ENCODE assay signal across 9 cellular contexts in the genomic region with DNA sequence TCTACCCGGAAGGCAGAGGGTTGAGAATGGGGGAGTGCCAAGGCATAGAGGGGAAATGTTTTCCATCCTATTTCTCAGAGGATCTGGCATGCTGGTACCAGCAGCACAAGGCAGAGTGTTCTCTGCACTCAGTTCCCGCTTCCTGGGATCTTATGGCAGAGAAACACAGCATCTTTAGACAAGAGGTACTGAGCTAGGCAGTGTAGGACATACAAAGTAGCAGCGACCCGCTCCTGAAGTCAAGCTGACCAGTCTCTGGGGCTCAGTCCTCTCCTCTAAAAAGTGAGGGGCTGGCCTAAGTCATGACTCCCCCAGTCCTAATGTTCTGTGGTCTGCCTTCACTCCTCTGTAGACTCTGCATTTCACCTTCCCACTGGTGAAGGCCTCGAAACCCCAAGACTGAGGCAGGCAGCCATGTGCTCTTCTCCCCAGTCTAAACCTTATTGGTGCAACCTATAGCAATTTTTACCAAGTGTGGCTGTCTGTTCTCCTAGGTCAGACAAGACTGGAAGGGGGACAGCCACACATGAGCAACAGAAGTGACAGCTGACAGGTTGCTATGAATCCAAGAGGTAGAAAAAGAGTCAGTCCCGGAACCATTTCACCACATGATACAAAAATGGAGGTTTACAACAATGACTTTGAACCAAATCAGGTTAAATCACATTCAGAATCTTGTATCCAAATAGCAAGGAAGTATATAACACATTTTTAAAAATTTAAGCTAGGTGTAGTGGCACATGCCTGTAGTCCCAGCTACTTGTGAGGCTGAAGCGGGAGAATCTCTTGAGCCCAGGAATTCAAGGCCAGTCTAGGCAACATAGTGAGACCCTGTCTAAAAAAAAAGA. TPM values are rescaled to one million over a fixed set of nuclear protein-coding genes. Genes with fewer than 3 reads are reported as not detected.
DNase-seq lines count a peak whose midpoint lies in the region; ATAC-seq and TF ChIP-seq lines count a peak whose summit lies in the region.
"Had no signal": no experiment of that assay in that cellular context is flagged by ENCODE, and none has a peak within 500 bp of the region (broad histone marks: within the 10 kb centered on the region; RNA-seq: fewer than 3 reads in every experiment).

No MANE protein-coding gene starts in this region.

- no peak for TF ChIP-seq CTCF in heart right ventricle (IDR thresholded peaks at IDR 0.05)

- WGBS in heart right ventricle, 2 donors: 92 to 95% methylated on average over 7 of the region's 7 CpGs

- H3K27ac Mint-ChIP-seq in T-helper 1 cell treated with Interleukin-12 subunit alpha and Interleukin-12 subunit beta and Interleukin-4 antibody, amounts not matched to agents 30 μg/mL and 1 μg/mL, for 36 hours: peak overlapping the region; percentile 96

- no peaks in the 10 kb centered on the region for H3K9me3 Mint-ChIP-seq in T-helper 1 cell treated with Interleukin-12 subunit alpha and Interleukin-12 subunit beta and Interleukin-4 antibody, amounts not matched to agents 30 μg/mL and 1 μg/mL, for 36 hours

- H3K4me3 Mint-ChIP-seq in T-helper 1 cell treated with Interleukin-12 subunit alpha and Interleukin-12 subunit beta and Interleukin-4 antibody, amounts not matched to agents 30 μg/mL and 1 μg/mL, for 36 hours: peak overlapping the region; percentile 99

- H3K36me3 ChIP-seq in heart right ventricle: peaks cover 0 to 16% (median 6%) of the 10 kb centered on the region in 9 donors

- no peaks in the 10 kb centered on the region for H3K9me3 ChIP-seq in heart right ventricle
- H3K9me3 ChIP-seq: A549 had no signal

- peaks cover 58% of the 10 kb centered on the region for H3K4me1 Mint-ChIP-seq in T-helper 1 cell treated with Interleukin-12 subunit alpha and Interleukin-12 subunit beta and Interleukin-4 antibody, amounts not matched to agents 30 μg/mL and 1 μg/mL, for 36 hours (ENCODE audit: low read depth)

- intact Hi-C loops in heart right ventricle (cut with DNase I): no loop called here

- DNase-seq in activated CD4-positive, alpha-beta T cell treated with anti-CD3 and anti-CD28 coated beads for 48 hours: peak; percentile 45
- DNase-seq in activated CD4-positive, alpha-beta T cell treated with anti-CD3 and anti-CD28 coated beads, Interleukin-2, amount 50 U/mL, for 4 hours: no peak
- DNase-seq in heart right ventricle (no peak), nucleus accumbens (lab: John Stamatoyannopoulos, UW) (no peak), dedifferentiated amniotic fluid mesenchymal stem cell (ENCODE audit: extremely low spot score) (no peak)
- peak; percentile 43 for DNase-seq in stimulated activated naive CD8-positive, alpha-beta T cell treated with anti-CD3 and anti-CD28 coated beads, Interleukin-15, Interleukin-2, amounts not matched to agents 100 U/mL and 50 U/mL, for 24 hours

- peak overlapping the region in 6 of 10 donors; percentile 13 to 100 (median 68) for H3K27ac ChIP-seq in heart right ventricle

- H3K27me3 ChIP-seq in heart right ventricle: peaks cover 0 to 17% (median 0%) of the 10 kb centered on the region in 7 donors

- peaks cover 0 to 93% (median 20%) of the 10 kb centered on the region in 9 donors for H3K4me1 ChIP-seq in heart right ventricle

- H3K36me3 Mint-ChIP-seq in T-helper 1 cell treated with Interleukin-12 subunit alpha and Interleukin-12 subunit beta and Interleukin-4 antibody, amounts not matched to agents 30 μg/mL and 1 μg/mL, for 36 hours (ENCODE audit: low read depth): peaks cover 51% of the 10 kb centered on the region

- H3K4me3 ChIP-seq in heart right ventricle: peak overlapping the region in 3 of 10 donors; percentile 11 to 82 (median 28)
- H3K4me3 ChIP-seq: A549 had no signal

- ATAC-seq in heart right ventricle (no peak), HG03520 (IDR thresholded peaks at IDR 0.05; ENCODE audit: unreplicated experiment) (no peak)
- no peak for ATAC-seq in stimulated activated naive CD8-positive, alpha-beta T cell treated with anti-CD3 and anti-CD28 coated beads, Interleukin-15, Interleukin-2, amounts not matched to agents 100 U/mL and 50 U/mL, for 24 hours
- ATAC-seq: A549 had no signal

- H3K27me3 Mint-ChIP-seq in T-helper 1 cell treated with Interleukin-12 subunit alpha and Interleukin-12 subunit beta and Interleukin-4 antibody, amounts not matched to agents 30 μg/mL and 1 μg/mL, for 36 hours (ENCODE audit: low read depth): no peaks in the 10 kb centered on the region

RNA-seq across cellular contexts. Expression of a gene that starts 11.4 kb away (rescaled TPM):
- 10 to 100 TPM in 8 of 10 donors, 1 to 10 TPM in 2; 6.0 to 18.7 (median 12.4) TPM for total RNA-seq in heart right ventricle
- 10 to 100 TPM in 1 of 2 donors, 1 to 10 TPM in 1; 1.6 to 35.6 TPM for polyA plus RNA-seq in heart right ventricle
- polyA plus RNA-seq: A549 had no signal

RNA-seq across cellular contexts. Expression of a gene that starts 12.0 kb away (rescaled TPM):
- total RNA-seq in heart right ventricle: 10 to 100 TPM; 49.0 to 73.4 (median 59.8) TPM
- polyA plus RNA-seq in heart right ventricle: 10 to 100 TPM; 38.0 to 95.0 TPM

RNA-seq across cellular contexts. Expression of a gene that starts 59.3 kb away (rescaled TPM):
- total RNA-seq in heart right ventricle: 1 to 10 TPM in 1 of 10 donors, under 1 TPM in 7, not detected in 2; 0.08 to 2.5 (median 0.25) TPM
- under 1 TPM; 0.07 to 0.15 TPM for polyA plus RNA-seq in heart right ventricle
- polyA plus RNA-seq: A549 had no signal

Comparison
In these comparisons a context has a peak if more than half of its experiments do, and no peak if none do; other contexts are left out.
1. DNase-seq: peak in activated CD4-positive, alpha-beta T cell treated with anti-CD3 and anti-CD28 coated beads for 48 hours (single experiment) and stimulated activated naive CD8-positive, alpha-beta T cell treated with anti-CD3 and anti-CD28 coated beads, Interleukin-15, Interleukin-2, amounts not matched to agents 100 U/mL and 50 U/mL, for 24 hours (single experiment); none in activated CD4-positive, alpha-beta T cell treated with anti-CD3 and anti-CD28 coated beads, Interleukin-2, amount 50 U/mL, for 4 hours (0 of 2), heart right ventricle (0 of 2), nucleus accumbens (0 of 56) and dedifferentiated amniotic fluid mesenchymal stem cell (single experiment).